ENCODE assay signal across 1 cellular context in genomic region chr18:22171263-22171838, GRCh38.
TF ChIP-seq lines count a peak whose summit lies in the region.

No MANE protein-coding gene starts in this region.

TF ChIP-seq in H1, 55 proteins besides CTCF, POLR2A, EP300 and RAD21:
- TF ChIP-seq CHD1 (IDR thresholded peaks at IDR 0.05; ENCODE audit: low read depth, low read length) (no peak), KDM5A (IDR thresholded peaks at IDR 0.05; ENCODE audit: low read length) (no peak), POLR2AphosphoS5 (IDR thresholded peaks at IDR 0.05; ENCODE audit: low read depth, low read length) (no peak), ATF3 (IDR thresholded peaks at IDR 0.05; ENCODE audit: insufficient read depth, low read depth, low read length) (no peak), HDAC2 (IDR thresholded peaks at IDR 0.05; ENCODE audit: borderline replicate concordance in 1 of 2, low read depth in 2 of 2, low read length in 2 of 2) (no peak), POU5F1 (IDR thresholded peaks at IDR 0.05; ENCODE audit: low read depth, low read length) (no peak), CBX8 (IDR thresholded peaks at IDR 0.05; ENCODE audit: borderline replicate concordance, low read depth, low read length) (no peak), KDM1A (IDR thresholded peaks at IDR 0.05; ENCODE audit: borderline replicate concordance, low read length) (no peak), EZH2 (IDR thresholded peaks at IDR 0.05; ENCODE audit: low read depth, low read length, severe bottlenecking) (peak; percentile 89), SRF (IDR thresholded peaks at IDR 0.05; ENCODE audit: low read depth, low read length) (no peak), RNF2 (IDR thresholded peaks at IDR 0.05; ENCODE audit: borderline replicate concordance, low read depth, low read length, missing control alignments, poor library complexity, severe bottlenecking) (peak; percentile 85), YY1 (IDR thresholded peaks at IDR 0.05; ENCODE audit: low read depth, low read length) (no peak), SP2 (IDR thresholded peaks at IDR 0.05; ENCODE audit: low read length) (no peak), CEBPB (IDR thresholded peaks at IDR 0.05; ENCODE audit: low read depth, low read length) (no peak), SIN3A (conservative IDR thresholded peaks at IDR 0.05 in 1 of 2, IDR thresholded peaks at IDR 0.05 in 1 of 2; ENCODE audit: low read depth in 1 of 2, low read length in 2 of 2) (0 out of 4 replicates have a peak, but pooled peaks of 1 of the 2 experiments have one; percentile 22), TAF1 (IDR thresholded peaks at IDR 0.05; ENCODE audit: low read depth, low read length) (no peak), SAP30 (IDR thresholded peaks at IDR 0.05; ENCODE audit: insufficient read depth, insufficient replicate concordance, low read length) (no peak), CBX5 (IDR thresholded peaks at IDR 0.05; ENCODE audit: low read depth, low read length) (no peak), SUZ12 (IDR thresholded peaks at IDR 0.05; ENCODE audit: low read length) (peak; percentile 80), ATF2 (IDR thresholded peaks at IDR 0.05; ENCODE audit: low read length) (no peak), SP4 (IDR thresholded peaks at IDR 0.05; ENCODE audit: low read length) (no peak), CTBP2 (IDR thresholded peaks at IDR 0.05; ENCODE audit: borderline replicate concordance, insufficient read depth, insufficient read length, low read length) (no peak), BCL11A (IDR thresholded peaks at IDR 0.05; ENCODE audit: low read depth in 2 of 2, low read length in 2 of 2) (no peak), RXRA (IDR thresholded peaks at IDR 0.05; ENCODE audit: insufficient read depth, low read depth, low read length) (no peak), KDM4A (IDR thresholded peaks at IDR 0.05; ENCODE audit: low read depth, low read length, severe bottlenecking) (peak; percentile 28), PHF8 (conservative IDR thresholded peaks at IDR 0.05; ENCODE audit: low read depth, low read length) (0 out of 2 replicates have a peak, but pooled peaks have one; percentile 5), CREB1 (IDR thresholded peaks at IDR 0.05) (no peak)
